In genomic region chr2:10380048-10380926, GRCh38 we compare ENCODE assay signal across 13 cellular contexts.
A peak's percentile ranks its signal among the peaks of the same experiment; 100 is the strongest.
DNase-seq lines count a peak whose midpoint lies in the region; ATAC-seq and TF ChIP-seq lines count a peak whose summit lies in the region.
"Had no signal": no experiment of that assay in that cellular context is flagged by ENCODE, and none has a peak within 500 bp of the region (broad histone marks: within the 10 kb centered on the region; RNA-seq: fewer than 3 reads in every experiment).

No MANE protein-coding gene starts in this region.

- H3K27ac Mint-ChIP-seq in CD4-positive, alpha-beta memory T cell, result peak overlapping the region; percentile 69 to 96 (median 90)
- H3K27ac Mint-ChIP-seq in activated T-helper 1 cell treated with anti-CD3 and anti-CD28 coated beads, Interleukin-12 subunit alpha, Interleukin-12 subunit beta, Interleukin-2, Interleukin-4 antibody, amounts not matched to agents 30 ng/mL and 10 ng/mL and 1 ng/mL, durations not matched to agents 14 hours and 24 hours and 36 hours, result peak overlapping the region; percentile 45
- H3K27ac Mint-ChIP-seq: activated naive CD4-positive, alpha-beta T cell treated with anti-CD3 and anti-CD28 coated beads for 36 hours had no signal

- no peak overlapping the region for H3K4me3 ChIP-seq in CD4-positive, alpha-beta memory T cell (ENCODE audit: low read length in 2 of 2)
- H3K4me3 ChIP-seq in mucosa of descending colon (no peak overlapping the region), psoas muscle (no peak overlapping the region), ovary (no peak overlapping the region)
- H3K4me3 ChIP-seq: uterus had no signal

- no peak for TF ChIP-seq RAD21 in Ishikawa (IDR thresholded peaks at IDR 0.05; ENCODE audit: low read depth)

- H3K9me3 ChIP-seq in CD4-positive, alpha-beta memory T cell (ENCODE audit: control insufficient read depth in 1 of 2, low read length in 2 of 2), result no peaks in the 10 kb centered on the region
- H3K9me3 ChIP-seq in mucosa of descending colon (no peaks in the 10 kb centered on the region), psoas muscle (no peaks in the 10 kb centered on the region), ovary (no peaks in the 10 kb centered on the region)
- H3K9me3 ChIP-seq: uterus had no signal

- no peak for TF ChIP-seq CTCF in mucosa of descending colon (IDR thresholded peaks at IDR 0.05)
- TF ChIP-seq CTCF in psoas muscle (IDR thresholded peaks at IDR 0.05), result no peak
- TF ChIP-seq CTCF in ovary (IDR thresholded peaks at IDR 0.05), result no peak

- no peak for DNase-seq in CD4-positive, alpha-beta memory T cell
- no peak for DNase-seq in activated T-helper 1 cell treated with anti-CD3 and anti-CD28 coated beads, Interleukin-12 subunit alpha, Interleukin-12 subunit beta, Interleukin-2, Interleukin-4 antibody, amounts not matched to agents 30 ng/mL and 10 ng/mL and 1 ng/mL, durations not matched to agents 14 hours and 24 hours and 36 hours (ENCODE audit: low spot score)
- peak in 1 of 3 donors; percentile 46 for DNase-seq in mucosa of descending colon
- no peak for DNase-seq in psoas muscle
- no peak for DNase-seq in amniotic stem cell (lab: John Stamatoyannopoulos, UW)
- no peak for DNase-seq in ovary
- DNase-seq: activated naive CD4-positive, alpha-beta T cell treated with anti-CD3 and anti-CD28 coated beads for 36 hours; effector CD4-positive, alpha-beta T cell; mesendoderm; NCI-H1436; uterus had no signal

- peaks cover 71 to 98% (median 85%) of the 10 kb centered on the region in 4 donors for H3K4me1 Mint-ChIP-seq in CD4-positive, alpha-beta memory T cell
- H3K4me1 Mint-ChIP-seq in activated T-helper 1 cell treated with anti-CD3 and anti-CD28 coated beads, Interleukin-12 subunit alpha, Interleukin-12 subunit beta, Interleukin-2, Interleukin-4 antibody, amounts not matched to agents 30 ng/mL and 10 ng/mL and 1 ng/mL, durations not matched to agents 14 hours and 24 hours and 36 hours (ENCODE audit: low read depth), result peaks cover 71% of the 10 kb centered on the region

- POLR2A ChIA-PET in CD4-positive, alpha-beta memory T cell (lab: Charles Lee; ENCODE audit: partially characterized antibody), result interaction anchor here (0.6 to 4.9 kb wide), 6 partner anchors 29 to 537 kb away, joined by 3 to 43 read pairs (median 13); partner anchors contain the start of genes HPCAL1, ODC1 and TAF1B

- ATAC-seq in mucosa of descending colon, result peak; percentile 14
- ATAC-seq in psoas muscle, result no peak
- ATAC-seq: right cardiac atrium had no signal

- TF ChIP-seq EP300 in Ishikawa (IDR thresholded peaks at IDR 0.05; ENCODE audit: borderline replicate concordance), result no peak
- no peak for TF ChIP-seq EP300 in ovary (IDR thresholded peaks at IDR 0.05)

- H3K4me3 Mint-ChIP-seq in CD4-positive, alpha-beta memory T cell, result peak overlapping the region in 7 of 8 donors; percentile 39 to 85 (median 63)
- no peak overlapping the region for H3K4me3 Mint-ChIP-seq in activated T-helper 1 cell treated with anti-CD3 and anti-CD28 coated beads, Interleukin-12 subunit alpha, Interleukin-12 subunit beta, Interleukin-2, Interleukin-4 antibody, amounts not matched to agents 30 ng/mL and 10 ng/mL and 1 ng/mL, durations not matched to agents 14 hours and 24 hours and 36 hours
- H3K4me3 Mint-ChIP-seq: activated naive CD4-positive, alpha-beta T cell treated with anti-CD3 and anti-CD28 coated beads for 36 hours had no signal

- intact Hi-C loops in CD4-positive, alpha-beta memory T cell (cut with micrococcal nuclease), result no loop called here
- intact Hi-C loops in activated T-helper 1 cell treated with anti-CD3 and anti-CD28 coated beads, Interleukin-12 subunit alpha, Interleukin-12 subunit beta, Interleukin-2, Interleukin-4 antibody, amounts not matched to agents 30 ng/mL and 10 ng/mL and 1 ng/mL, durations not matched to agents 14 hours and 24 hours and 36 hours (cut with micrococcal nuclease), result no loop called here
- intact Hi-C loops in mucosa of descending colon (cut with DNase I, micrococcal nuclease) (no loop called here), psoas muscle (cut with DNase I) (no loop called here), ovary (cut with DNase I) (no loop called here)

- no peaks in the 10 kb centered on the region for H3K36me3 ChIP-seq in CD4-positive, alpha-beta memory T cell (ENCODE audit: insufficient read depth, low read length)
- H3K36me3 ChIP-seq in mucosa of descending colon (ENCODE audit: low read depth) (no peaks in the 10 kb centered on the region), psoas muscle (ENCODE audit: insufficient read depth in 1 of 2, low read depth in 1 of 2) (no peaks in the 10 kb centered on the region), ovary (no peaks in the 10 kb centered on the region)
- H3K36me3 ChIP-seq: uterus had no signal

- no peak for TF ChIP-seq POLR2A in ovary (IDR thresholded peaks at IDR 0.05)

- H3K27me3 ChIP-seq in CD4-positive, alpha-beta memory T cell (ENCODE audit: insufficient read depth, low read length), result no peaks in the 10 kb centered on the region
- H3K27me3 ChIP-seq in psoas muscle (ENCODE audit: insufficient read depth in 3 of 3, low read length in 2 of 3) (no peaks in the 10 kb centered on the region), ovary (no peaks in the 10 kb centered on the region)
- H3K27me3 ChIP-seq: uterus had no signal

- no peaks in the 10 kb centered on the region for H3K9me3 Mint-ChIP-seq in CD4-positive, alpha-beta memory T cell
- no peaks in the 10 kb centered on the region for H3K9me3 Mint-ChIP-seq in activated T-helper 1 cell treated with anti-CD3 and anti-CD28 coated beads, Interleukin-12 subunit alpha, Interleukin-12 subunit beta, Interleukin-2, Interleukin-4 antibody, amounts not matched to agents 30 ng/mL and 10 ng/mL and 1 ng/mL, durations not matched to agents 14 hours and 24 hours and 36 hours
- H3K9me3 Mint-ChIP-seq: activated naive CD4-positive, alpha-beta T cell treated with anti-CD3 and anti-CD28 coated beads for 36 hours had no signal

- peak overlapping the region; percentile 36 for H3K27ac ChIP-seq in CD4-positive, alpha-beta memory T cell (ENCODE audit: low read depth, low read length)
- H3K27ac ChIP-seq in psoas muscle (no peak overlapping the region), ovary (no peak overlapping the region)

- 75 to 83% (median 75%) methylated on average over 8 to 9 of the region's 9 CpGs for WGBS in psoas muscle, 3 donors
- 79 to 82% (median 80%) methylated on average over 9 of the region's 9 CpGs for WGBS in ovary, 3 donors

- no peaks in the 10 kb centered on the region for H3K27me3 Mint-ChIP-seq in CD4-positive, alpha-beta memory T cell
- no peaks in the 10 kb centered on the region for H3K27me3 Mint-ChIP-seq in activated T-helper 1 cell treated with anti-CD3 and anti-CD28 coated beads, Interleukin-12 subunit alpha, Interleukin-12 subunit beta, Interleukin-2, Interleukin-4 antibody, amounts not matched to agents 30 ng/mL and 10 ng/mL and 1 ng/mL, durations not matched to agents 14 hours and 24 hours and 36 hours (ENCODE audit: insufficient read depth)

- H3K4me1 ChIP-seq in CD4-positive, alpha-beta memory T cell (ENCODE audit: insufficient read depth, low read length), result peaks cover 97% of the 10 kb centered on the region
- peaks cover 26% of the 10 kb centered on the region for H3K4me1 ChIP-seq in mucosa of descending colon (ENCODE audit: low read depth)
- H3K4me1 ChIP-seq in psoas muscle, result no peaks in the 10 kb centered on the region
- no peaks in the 10 kb centered on the region for H3K4me1 ChIP-seq in ovary (ENCODE audit: insufficient read depth)

- CTCF ChIA-PET in CD4-positive, alpha-beta memory T cell (lab: Charles Lee; ENCODE audit: partially characterized antibody), result interaction anchor here (1.2 to 3.3 kb wide), 6 partner anchors 12 to 110 kb away, joined by 3 to 17 read pairs (median 6); no protein-coding TSS in a partner anchor

- no peaks in the 10 kb centered on the region for H3K36me3 Mint-ChIP-seq in CD4-positive, alpha-beta memory T cell
- H3K36me3 Mint-ChIP-seq in activated T-helper 1 cell treated with anti-CD3 and anti-CD28 coated beads, Interleukin-12 subunit alpha, Interleukin-12 subunit beta, Interleukin-2, Interleukin-4 antibody, amounts not matched to agents 30 ng/mL and 10 ng/mL and 1 ng/mL, durations not matched to agents 14 hours and 24 hours and 36 hours (ENCODE audit: low read depth), result no peaks in the 10 kb centered on the region

TF ChIP-seq in Ishikawa, 13 proteins besides CTCF, POLR2A, EP300 and RAD21:
- TF ChIP-seq CEBPB (IDR thresholded peaks at IDR 0.05) (no peak), NFIC (IDR thresholded peaks at IDR 0.05) (peak; percentile 77)
TF ChIP-seq in Ishikawa: peak in this region for 1.
